ENCODE assay signal across 11 cellular contexts in genomic region chr5:109399092-109399759, GRCh38. TPM values are rescaled to one million over a fixed set of nuclear protein-coding genes. Genes with fewer than 3 reads are reported as not detected.
DNase-seq lines count a peak whose midpoint lies in the region; ATAC-seq, FAIRE-seq and TF ChIP-seq lines count a peak whose summit lies in the region.
"Had no signal": no experiment of that assay in that cellular context is flagged by ENCODE, and none has a peak within 500 bp of the region (broad histone marks: within the 10 kb centered on the region; RNA-seq: fewer than 3 reads in every experiment).

No MANE protein-coding gene starts in this region.

- H3K36me3 Mint-ChIP-seq in Calu3 (ENCODE audit: insufficient read depth, unreplicated experiment) (peaks cover 39% of the 10 kb centered on the region), natural killer cell (no peaks in the 10 kb centered on the region)

- peaks cover 44% of the 10 kb centered on the region for H3K4me1 Mint-ChIP-seq in Calu3 (ENCODE audit: low read depth, unreplicated experiment)
- peaks cover 67 to 76% of the 10 kb centered on the region in 2 donors for H3K4me1 Mint-ChIP-seq in natural killer cell

- H3K9me3 Mint-ChIP-seq in Calu3 (ENCODE audit: low read depth, unreplicated experiment) (no peaks in the 10 kb centered on the region), natural killer cell (no peaks in the 10 kb centered on the region)

- intact Hi-C loops in Calu3 (cut with micrococcal nuclease; ENCODE audit: unreplicated experiment): no loop called here
- intact Hi-C loops in natural killer cell (cut with micrococcal nuclease): no loop called here

- DNase-seq in Calu3: no peak
- DNase-seq in NCI-H69 (lab: John Stamatoyannopoulos, UW): peak; percentile 11
- peak; percentile 47 for DNase-seq in fibroblast of mammary gland (ENCODE audit: low read depth)
- no peak for DNase-seq in natural killer cell
- no peak for DNase-seq in Kasumi-1 (lab: John Stamatoyannopoulos, UW)
- DNase-seq in OCI-M1 (lab: John Stamatoyannopoulos, UW): no peak
- DNase-seq in GM12892 (ENCODE audit: insufficient read length): no peak
- no peak for DNase-seq in HT-29 (ENCODE audit: low spot score)
- DNase-seq: activated T-cell treated with anti-CD3 and anti-CD28 coated beads, Interleukin-2, amount 50 U/mL, for 1 hour; RPMI8226 had no signal

- no TSS peak for BruUV-seq in Calu3 (replicated peaks; lab: Mats Ljungman, UMichigan)

- H3K4me3 Mint-ChIP-seq in Calu3 (ENCODE audit: low read depth, unreplicated experiment) (no peak overlapping the region), natural killer cell (peak overlapping the region; percentile 51)

- peak in 2 of 3 donors; percentile 29 to 35 for ATAC-seq in natural killer cell

- H3K27me3 Mint-ChIP-seq in Calu3 (ENCODE audit: unreplicated experiment) (no peaks in the 10 kb centered on the region), natural killer cell (ENCODE audit: low read depth in 2 of 2) (no peaks in the 10 kb centered on the region)

- CTCF ChIA-PET in Calu3 (lab: Charles Lee): no interaction called here

- peak overlapping the region; percentile 16 for H3K27ac Mint-ChIP-seq in Calu3 (ENCODE audit: unreplicated experiment)
- H3K27ac Mint-ChIP-seq in natural killer cell: peak overlapping the region; percentile 55 to 62

- TF ChIP-seq POLR2A in GM12892 (IDR thresholded peaks at IDR 0.05; ENCODE audit: low read depth, low read length): no peak

- H3K4me3 ChIP-seq in fibroblast of mammary gland (ENCODE audit: control insufficient read depth, low read depth, low read length): no peak overlapping the region

- TF ChIP-seq CTCF in Calu3 (IDR thresholded peaks at IDR 0.05; ENCODE audit: unreplicated experiment) (no peak), fibroblast of mammary gland (conservative IDR thresholded peaks at IDR 0.05; ENCODE audit: control insufficient read depth, insufficient read depth, low read depth, low read length) (no peak), natural killer cell (IDR thresholded peaks at IDR 0.05) (no peak)

- no peak for FAIRE-seq in GM12892 (lab: Jason Lieb, UNC)
- FAIRE-seq: TTC549 had no signal

RNA-seq across cellular contexts. Expression of gene PJA2, which starts 10.5 kb away (rescaled TPM):
- total RNA-seq in Calu3 (2022) (81.0 and 89.0 TPM in 2 replicates), natural killer cell (10 to 100 TPM; 85.6 to 99.8 (median 90.8) TPM)
- polyA plus RNA-seq in GM12892 (2012; ENCODE audit: missing spikeins): 52.4 TPM
- 7.9 and 8.6 TPM in 2 replicates for total RNA-seq in HT-29 (2014; rRNA removed; shearing (Covaris generic))

Comparison
In these comparisons a context has a peak if more than half of its experiments do, and no peak if none do; other contexts are left out.
1. DNase-seq: peak in NCI-H69 (single experiment) and fibroblast of mammary gland (single experiment); none in Calu3 (single experiment), natural killer cell (single experiment), Kasumi-1 (0 of 2), OCI-M1 (single experiment), GM12892 (single experiment) and HT-29 (single experiment).